ENCODE assay signal across 37 cellular contexts in the genomic region with DNA sequence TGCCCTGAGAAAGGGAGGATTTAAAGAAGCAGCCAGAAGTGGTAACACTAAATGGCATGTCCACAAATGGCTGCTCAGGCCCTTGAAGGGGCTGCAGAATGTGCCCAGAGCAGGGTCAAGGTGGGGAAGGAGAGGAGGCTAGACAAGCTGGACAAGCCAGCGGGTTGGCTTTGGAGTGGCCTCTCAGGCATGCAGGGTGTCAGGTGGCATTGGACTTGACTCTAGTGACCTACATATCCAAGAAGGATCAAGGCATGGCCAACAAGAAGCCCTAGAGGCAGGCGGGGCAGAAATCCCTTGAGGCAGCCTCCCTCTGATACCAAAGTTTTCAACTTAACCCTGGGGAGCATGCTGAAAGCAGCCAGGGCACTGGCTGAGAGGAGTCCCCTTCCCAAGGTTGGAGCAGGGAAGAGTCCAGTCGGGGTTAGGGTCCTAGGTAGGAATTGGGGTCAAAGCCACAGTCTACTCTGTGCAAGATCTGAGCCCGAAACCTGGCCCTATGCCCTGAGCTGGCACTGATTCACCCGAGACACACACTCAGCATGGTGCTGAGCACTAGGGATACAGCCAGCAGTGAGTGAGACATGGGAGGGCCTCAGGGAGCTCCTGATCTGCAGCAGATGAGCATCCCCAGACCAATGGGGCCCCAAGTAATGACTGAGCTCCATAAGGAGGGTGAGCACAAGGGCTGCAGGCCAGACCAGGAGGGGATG.
"Had no signal": no experiment of that assay in that cellular context is flagged by ENCODE, and none has a peak within 500 bp of the region (broad histone marks: within the 10 kb centered on the region; RNA-seq: fewer than 3 reads in every experiment).

No MANE protein-coding gene starts in this region.

- DNase-seq: activated B cell treated with CpG ODN at 0.5 μM for 24 hours; activated CD4-positive, alpha-beta memory T cell treated with anti-CD3 and anti-CD28 coated beads for 36 hours; activated CD4-positive, alpha-beta T cell treated with anti-CD3 and anti-CD28 coated beads for 4 hours; activated CD4-positive, alpha-beta T cell treated with anti-CD3 and anti-CD28 coated beads, Interleukin-2, amount 10 ng/mL, durations not matched to agents 24 days and 14 days; activated CD4-positive, alpha-beta T cell treated with anti-CD3 and anti-CD28 coated beads, Interleukin-2, amount 50 U/mL, for 1 hour; activated CD4-positive, alpha-beta T cell treated with anti-CD3 and anti-CD28 coated beads, Interleukin-2, amount 50 U/mL, for 4 hours; activated CD4-positive, CD25-positive, alpha-beta regulatory T cell treated with anti-CD3 and anti-CD28 coated beads, Interleukin-2, amount 50 U/mL, for 72 hours; activated CD8-positive, alpha-beta memory T cell treated with anti-CD3 and anti-CD28 coated beads, Interleukin-2, amount 50 U/mL, for 4 hours; activated CD8-positive, alpha-beta T cell treated with anti-CD3 and anti-CD28 coated beads for 36 hours; activated effector memory CD4-positive, alpha-beta T cell treated with anti-CD3 and anti-CD28 coated beads, Interleukin-2, amount 50 U/mL, for 16 hours; activated gamma-delta T cell treated with Interleukin-2 at 50 U/mL for 16 hours; activated naive CD4-positive, alpha-beta T cell; activated naive CD4-positive, alpha-beta T cell treated with anti-CD3 and anti-CD28 coated beads for 36 hours; activated naive CD4-positive, alpha-beta T cell treated with anti-CD3 and anti-CD28 coated beads, Interleukin-2, amount 50 U/mL, for 16 hours; activated naive CD8-positive, alpha-beta T cell treated with anti-CD3 and anti-CD28 coated beads for 36 hours; activated T-cell treated with anti-CD3 and anti-CD28 coated beads for 4 hours; activated T-cell treated with anti-CD3 and anti-CD28 coated beads, Interleukin-2, amount 50 U/mL, for 1 hour; activated T-cell treated with anti-CD3 and anti-CD28 coated beads, Interleukin-2, amount 50 U/mL, for 4 hours; activated T-cell treated with anti-CD3 and anti-CD28 coated beads, Interleukin-2, amount 50 U/mL, for 72 hours; adrenal gland; amniotic stem cell; aorta; body of pancreas; brain microvascular endothelial cell; central memory CD4-positive, alpha-beta T cell; T-helper 1 cell; T-helper 2 cell; T-helper 9 cell had no signal

- ATAC-seq: activated CD8-positive, alpha-beta T cell treated with anti-CD3 and anti-CD28 coated beads for 36 hours; activated naive CD4-positive, alpha-beta T cell treated with anti-CD3 and anti-CD28 coated beads, Interleukin-2, amount 50 U/mL, for 72 hours; activated T-cell treated with anti-CD3 and anti-CD28 coated beads, Interleukin-2, amount 50 U/mL, for 4 hours; activated T-cell treated with anti-CD3 and anti-CD28 coated beads, Interleukin-2, amount 50 U/mL, for 72 hours; activated T-helper 17 cell treated with anti-CD3 and anti-CD28 coated beads, Interleukin-2, amount 50 U/mL, for 72 hours; body of pancreas had no signal

- H3K9me3 ChIP-seq: adrenal gland, body of pancreas, breast epithelium had no signal

- H3K27ac Mint-ChIP-seq: activated B cell treated with CpG ODN at 0.5 μM for 24 hours; activated CD4-positive, alpha-beta memory T cell treated with anti-CD3 and anti-CD28 coated beads for 36 hours; activated CD4-positive, alpha-beta T cell treated with anti-CD3 and anti-CD28 coated beads, Interleukin-2, amount 10 ng/mL, durations not matched to agents 24 days and 14 days; activated CD8-positive, alpha-beta T cell treated with anti-CD3 and anti-CD28 coated beads for 36 hours; activated naive CD4-positive, alpha-beta T cell treated with anti-CD3 and anti-CD28 coated beads for 36 hours; activated naive CD4-positive, alpha-beta T cell treated with anti-CD3 and anti-CD28 coated beads, Interleukin-2, amount 50 U/mL, for 72 hours; activated naive CD8-positive, alpha-beta T cell treated with anti-CD3 and anti-CD28 coated beads for 36 hours; activated T-cell treated with anti-CD3 and anti-CD28 coated beads, Interleukin-2, amount 50 U/mL, for 72 hours; activated T-helper 1 cell treated with anti-CD3 and anti-CD28 coated beads, Interleukin-12 subunit alpha, Interleukin-12 subunit beta, Interleukin-2, Interleukin-4 antibody, amounts not matched to agents 30 ng/mL and 10 ng/mL and 1 ng/mL, durations not matched to agents 14 hours and 24 hours and 36 hours; activated T-helper 17 cell treated with anti-CD3 and anti-CD28 coated beads, Interleukin-2, amount 50 U/mL, for 72 hours; T-helper 1 cell treated with Interleukin-12 subunit alpha and Interleukin-12 subunit beta and Interleukin-4 antibody, amounts not matched to agents 30 μg/mL and 1 μg/mL, for 36 hours; T-helper 2 cell treated with Interferon-gamma antibody and Interleukin-4, amounts not matched to agents 5 μg/mL and 100 μg/mL, for 36 hours had no signal

- H3K9me3 Mint-ChIP-seq: activated B cell treated with CpG ODN at 0.5 μM for 24 hours; activated CD4-positive, alpha-beta memory T cell treated with anti-CD3 and anti-CD28 coated beads for 36 hours; activated CD4-positive, alpha-beta T cell treated with anti-CD3 and anti-CD28 coated beads, Interleukin-2, amount 10 ng/mL, durations not matched to agents 24 days and 14 days; activated CD8-positive, alpha-beta T cell treated with anti-CD3 and anti-CD28 coated beads for 36 hours; activated naive CD4-positive, alpha-beta T cell treated with anti-CD3 and anti-CD28 coated beads for 36 hours; activated naive CD4-positive, alpha-beta T cell treated with anti-CD3 and anti-CD28 coated beads, Interleukin-2, amount 50 U/mL, for 72 hours; activated naive CD8-positive, alpha-beta T cell treated with anti-CD3 and anti-CD28 coated beads for 36 hours; activated T-cell treated with anti-CD3 and anti-CD28 coated beads, Interleukin-2, amount 50 U/mL, for 4 hours; activated T-cell treated with anti-CD3 and anti-CD28 coated beads, Interleukin-2, amount 50 U/mL, for 72 hours; activated T-helper 1 cell treated with anti-CD3 and anti-CD28 coated beads, Interleukin-12 subunit alpha, Interleukin-12 subunit beta, Interleukin-2, Interleukin-4 antibody, amounts not matched to agents 30 ng/mL and 10 ng/mL and 1 ng/mL, durations not matched to agents 14 hours and 24 hours and 36 hours; activated T-helper 17 cell treated with anti-CD3 and anti-CD28 coated beads, Interleukin-2, amount 50 U/mL, for 72 hours; T-helper 1 cell treated with Interleukin-12 subunit alpha and Interleukin-12 subunit beta and Interleukin-4 antibody, amounts not matched to agents 30 μg/mL and 1 μg/mL, for 36 hours; T-helper 2 cell treated with Interferon-gamma antibody and Interleukin-4, amounts not matched to agents 5 μg/mL and 100 μg/mL, for 36 hours had no signal

- H3K36me3 ChIP-seq: adrenal gland, brain microvascular endothelial cell, breast epithelium had no signal

- H3K27me3 ChIP-seq: body of pancreas, brain microvascular endothelial cell had no signal

- H3K27ac ChIP-seq: adrenal gland, body of pancreas, brain microvascular endothelial cell, breast epithelium, VCaP had no signal

- H3K4me1 ChIP-seq: adrenal gland, body of pancreas, breast epithelium had no signal

- H3K4me3 ChIP-seq: adrenal gland, body of pancreas, breast epithelium had no signal

- H3K4me1 Mint-ChIP-seq: activated CD4-positive, alpha-beta T cell treated with anti-CD3 and anti-CD28 coated beads, Interleukin-2, amount 10 ng/mL, durations not matched to agents 24 days and 14 days; activated naive CD8-positive, alpha-beta T cell treated with anti-CD3 and anti-CD28 coated beads for 36 hours; activated T-helper 17 cell treated with anti-CD3 and anti-CD28 coated beads, Interleukin-2, amount 50 U/mL, for 72 hours had no signal

- H3K36me3 Mint-ChIP-seq: activated CD4-positive, alpha-beta memory T cell treated with anti-CD3 and anti-CD28 coated beads for 36 hours; activated naive CD4-positive, alpha-beta T cell treated with anti-CD3 and anti-CD28 coated beads, Interleukin-2, amount 50 U/mL, for 72 hours; activated naive CD8-positive, alpha-beta T cell treated with anti-CD3 and anti-CD28 coated beads for 36 hours had no signal

- FAIRE-seq: astrocyte, TTC549 had no signal

- H3K4me3 Mint-ChIP-seq: activated B cell treated with CpG ODN at 0.5 μM for 24 hours; activated CD4-positive, alpha-beta memory T cell treated with anti-CD3 and anti-CD28 coated beads for 36 hours; activated CD4-positive, alpha-beta T cell treated with anti-CD3 and anti-CD28 coated beads, Interleukin-2, amount 10 ng/mL, durations not matched to agents 24 days and 14 days; activated CD8-positive, alpha-beta T cell treated with anti-CD3 and anti-CD28 coated beads for 36 hours; activated naive CD4-positive, alpha-beta T cell treated with anti-CD3 and anti-CD28 coated beads for 36 hours; activated naive CD8-positive, alpha-beta T cell treated with anti-CD3 and anti-CD28 coated beads for 36 hours; activated T-cell treated with anti-CD3 and anti-CD28 coated beads, Interleukin-2, amount 50 U/mL, for 4 hours; activated T-cell treated with anti-CD3 and anti-CD28 coated beads, Interleukin-2, amount 50 U/mL, for 72 hours; activated T-helper 1 cell treated with anti-CD3 and anti-CD28 coated beads, Interleukin-12 subunit alpha, Interleukin-12 subunit beta, Interleukin-2, Interleukin-4 antibody, amounts not matched to agents 30 ng/mL and 10 ng/mL and 1 ng/mL, durations not matched to agents 14 hours and 24 hours and 36 hours; activated T-helper 17 cell treated with anti-CD3 and anti-CD28 coated beads, Interleukin-2, amount 50 U/mL, for 72 hours; T-helper 1 cell treated with Interleukin-12 subunit alpha and Interleukin-12 subunit beta and Interleukin-4 antibody, amounts not matched to agents 30 μg/mL and 1 μg/mL, for 36 hours; T-helper 2 cell treated with Interferon-gamma antibody and Interleukin-4, amounts not matched to agents 5 μg/mL and 100 μg/mL, for 36 hours had no signal
